Comparison of ENCODE assay signal across 10 cellular contexts in genomic region chr9:93467062-93467416, GRCh38. TPM values are rescaled to one million over a fixed set of nuclear protein-coding genes. Genes with fewer than 3 reads are reported as not detected.
A peak's percentile ranks its signal among the peaks of the same experiment; 100 is the strongest.
DNase-seq lines count a peak whose midpoint lies in the region; ATAC-seq and TF ChIP-seq lines count a peak whose summit lies in the region.
"Had no signal": no experiment of that assay in that cellular context is flagged by ENCODE, and none has a peak within 500 bp of the region (broad histone marks: within the 10 kb centered on the region; RNA-seq: fewer than 3 reads in every experiment).

No MANE protein-coding gene starts in this region.

- H3K27me3 ChIP-seq in SU-DHL-6 (ENCODE audit: low read length) = no peaks in the 10 kb centered on the region

- H3K27ac ChIP-seq in SU-DHL-6 (ENCODE audit: low read depth, low read length) = no peak overlapping the region

- H3K9me3 ChIP-seq in SU-DHL-6 (ENCODE audit: insufficient read depth, low read length) = no peaks in the 10 kb centered on the region
- H3K9me3 ChIP-seq: psoas muscle had no signal

- H3K36me3 Mint-ChIP-seq in activated T-cell treated with anti-CD3 and anti-CD28 coated beads, Interleukin-2, amount 50 U/mL, for 24 hours (ENCODE audit: low read depth) = peaks cover 39% of the 10 kb centered on the region
- peaks cover 16 to 35% of the 10 kb centered on the region in 2 donors for H3K36me3 Mint-ChIP-seq in stimulated activated naive B cell treated with anti-CD40 and anti-IgM and Interleukin-4, amounts not matched to agents 10 μg/mL and 1 μg/mL and 100 μg/mL, for 72 hours

- peaks cover 11% of the 10 kb centered on the region; the same call in 1 of the 2 replicates for H3F3A ChIP-seq in SU-DHL-6 (ENCODE audit: insufficient read depth)

- ATAC-seq in stimulated activated naive B cell treated with anti-CD40 and anti-IgM and Interleukin-4, amounts not matched to agents 10 μg/mL and 1 μg/mL and 100 μg/mL, for 72 hours (replicated peaks) = no peak

- no peak overlapping the region for H3K9ac ChIP-seq in SU-DHL-6 (ENCODE audit: low read length)

- no peaks in the 10 kb centered on the region for H3K27me3 Mint-ChIP-seq in activated T-cell treated with anti-CD3 and anti-CD28 coated beads, Interleukin-2, amount 50 U/mL, for 24 hours
- no peaks in the 10 kb centered on the region for H3K27me3 Mint-ChIP-seq in stimulated activated naive B cell treated with anti-CD40 and anti-IgM and Interleukin-4, amounts not matched to agents 10 μg/mL and 1 μg/mL and 100 μg/mL, for 72 hours

- H3K4me1 Mint-ChIP-seq in activated T-cell treated with anti-CD3 and anti-CD28 coated beads, Interleukin-2, amount 50 U/mL, for 24 hours (ENCODE audit: low read depth) = peaks cover 84% of the 10 kb centered on the region
- H3K4me1 Mint-ChIP-seq in stimulated activated naive B cell treated with anti-CD40 and anti-IgM and Interleukin-4, amounts not matched to agents 10 μg/mL and 1 μg/mL and 100 μg/mL, for 72 hours = peaks cover 47 to 79% of the 10 kb centered on the region in 2 donors

- H3K9me2 ChIP-seq in SU-DHL-6 (replicated peaks; ENCODE audit: insufficient read depth, low read length) = no peaks in the 10 kb centered on the region

- DNase-seq in activated T-cell treated with anti-CD3 and anti-CD28 coated beads, Interleukin-2, amount 50 U/mL, for 24 hours = no peak
- no peak for DNase-seq in activated T-cell treated with anti-CD3 and anti-CD28 coated beads, Interleukin-2, amount 50 U/mL, for 1 hour
- DNase-seq in epithelial cell of proximal tubule (ENCODE audit: low read depth) (no peak), NCI-H1694 (lab: John Stamatoyannopoulos, UW) (no peak), NCI-H2107 treated with DMSO at 0.1 percent for 48 hours (lab: John Stamatoyannopoulos, UW; ENCODE audit: unreplicated experiment) (no peak)
- DNase-seq in stimulated activated naive B cell treated with anti-CD40 and anti-IgM and Interleukin-4, amounts not matched to agents 10 μg/mL and 1 μg/mL and 100 μg/mL, for 72 hours = no peak
- DNase-seq in stimulated activated CD4-positive, alpha-beta T cell treated with anti-CD3 and anti-CD28 coated beads, Interleukin-2, amount 100 ng/mL, for 48 hours = no peak
- DNase-seq: NCI-H1092, psoas muscle had no signal

- H3K27ac Mint-ChIP-seq in activated T-cell treated with anti-CD3 and anti-CD28 coated beads, Interleukin-2, amount 50 U/mL, for 24 hours = peak overlapping the region; percentile 83
- H3K27ac Mint-ChIP-seq in stimulated activated naive B cell treated with anti-CD40 and anti-IgM and Interleukin-4, amounts not matched to agents 10 μg/mL and 1 μg/mL and 100 μg/mL, for 72 hours = peak overlapping the region; percentile 67

- H4K20me1 ChIP-seq in SU-DHL-6 (ENCODE audit: low read depth, low read length) = 0 out of 2 replicates have a peak, but pooled peaks cover 5% of the 10 kb centered on the region

- H2AFZ ChIP-seq in SU-DHL-6 (ENCODE audit: low read depth, low read length, severe bottlenecking) = no peak overlapping the region

- H3K4me2 ChIP-seq in SU-DHL-6 (ENCODE audit: low read depth, low read length, poor library complexity, severe bottlenecking) = peak overlapping the region; percentile 22

- no peak overlapping the region for H3K4me3 Mint-ChIP-seq in activated T-cell treated with anti-CD3 and anti-CD28 coated beads, Interleukin-2, amount 50 U/mL, for 24 hours
- peak overlapping the region; percentile 9 to 13 for H3K4me3 Mint-ChIP-seq in stimulated activated naive B cell treated with anti-CD40 and anti-IgM and Interleukin-4, amounts not matched to agents 10 μg/mL and 1 μg/mL and 100 μg/mL, for 72 hours

- peaks cover 100% of the 10 kb centered on the region for H3K79me2 ChIP-seq in SU-DHL-6 (ENCODE audit: insufficient read depth, low read length)

- no peaks in the 10 kb centered on the region for H3K9me3 Mint-ChIP-seq in activated T-cell treated with anti-CD3 and anti-CD28 coated beads, Interleukin-2, amount 50 U/mL, for 24 hours
- H3K9me3 Mint-ChIP-seq in stimulated activated naive B cell treated with anti-CD40 and anti-IgM and Interleukin-4, amounts not matched to agents 10 μg/mL and 1 μg/mL and 100 μg/mL, for 72 hours = no peaks in the 10 kb centered on the region

- no peak overlapping the region for H3K4me3 ChIP-seq in SU-DHL-6 (ENCODE audit: insufficient read depth, low read length, poor library complexity, severe bottlenecking)
- H3K4me3 ChIP-seq in epithelial cell of proximal tubule (ENCODE audit: low read depth, low read length) = peak overlapping the region; percentile 27
- H3K4me3 ChIP-seq: psoas muscle had no signal

- TF ChIP-seq CTCF in SU-DHL-6 (IDR thresholded peaks at IDR 0.05; ENCODE audit: insufficient read depth, low read length, poor library complexity, severe bottlenecking) (no peak), epithelial cell of proximal tubule (conservative IDR thresholded peaks at IDR 0.05; ENCODE audit: low read depth, low read length) (no peak)

- H3K36me3 ChIP-seq in SU-DHL-6 (ENCODE audit: low read length) = peaks cover 5% of the 10 kb centered on the region

RNA-seq across cellular contexts. Expression of gene FAM120AOS, which starts 13.7 kb away (rescaled TPM):
- total RNA-seq in epithelial cell of proximal tubule = 31.4 and 38.6 TPM in 2 replicates

RNA-seq across cellular contexts. Expression of gene FAM120A, which starts 15.6 kb away (rescaled TPM):
- total RNA-seq in epithelial cell of proximal tubule = 68.6 and 71.0 TPM in 2 replicates
